8 cellular contexts compared by ENCODE assay signal in genomic region chr17:62967111-62967449, GRCh38. TPM values are rescaled to one million over a fixed set of nuclear protein-coding genes. Genes with fewer than 3 reads are reported as not detected.
DNase-seq lines count a peak whose midpoint lies in the region; ATAC-seq and TF ChIP-seq lines count a peak whose summit lies in the region.

No MANE protein-coding gene starts in this region.

- H3K4me3 ChIP-seq in GM23248 (peak overlapping the region; percentile 88), WERI-Rb-1 (ENCODE audit: low read depth, low read length) (peak overlapping the region; percentile 84), gastrocnemius medialis (peak overlapping the region; percentile 73 to 84 (median 75))

- H3K4me1 ChIP-seq in GM23248 (ENCODE audit: insufficient read depth), result peaks cover 34% of the 10 kb centered on the region
- peaks cover 9% of the 10 kb centered on the region for H3K4me1 ChIP-seq in foreskin keratinocyte
- peaks cover 7 to 12% of the 10 kb centered on the region in 2 donors for H3K4me1 ChIP-seq in gastrocnemius medialis

- peak overlapping the region; percentile 47 for H3K27ac ChIP-seq in GM23248
- no peak overlapping the region; the same call in 1 of the 2 replicates for H3K27ac ChIP-seq in WERI-Rb-1
- peak overlapping the region; percentile 61 for H3K27ac ChIP-seq in foreskin keratinocyte
- H3K27ac ChIP-seq in gastrocnemius medialis, result peak overlapping the region in 1 of 4 donors; percentile 56

- peak overlapping the region; percentile 93 for H3K4me2 ChIP-seq in GM23248 (ENCODE audit: unreplicated experiment)

- intact Hi-C loops in gastrocnemius medialis (cut with DNase I; ENCODE audit: low total_unique reads), result no loop called here

- 1 to 2% methylated on average over 7 of the region's 7 CpGs for WGBS in GM23248 (ENCODE audit: low coverage in 1 of 2, low lambda C conversion rate in 2 of 2, missing lambda C conversion rate in 2 of 2), 2 experiments

- no peak for TF ChIP-seq POLR2A in gastrocnemius medialis (IDR thresholded peaks at IDR 0.05)

- ATAC-seq in foreskin keratinocyte, result no peak
- ATAC-seq in gastrocnemius medialis, result no peak
- ATAC-seq in GM18873 (IDR thresholded peaks at IDR 0.05; ENCODE audit: low FRiP score, unreplicated experiment), result no peak
- no peak for ATAC-seq in GM21367 (IDR thresholded peaks at IDR 0.05; ENCODE audit: unreplicated experiment)

- in situ Hi-C loops in GM23248 (cut with MboI) (no loop called here), gastrocnemius medialis (cut with MboI; ENCODE audit: low sequenced_read_pairs in 4 of 4) (loop anchor here in 3 of 4 donors (5.0 to 25.0 kb wide), 3 partner anchors 105 to 265 kb away; no protein-coding TSS in a partner anchor)

- H4K20me1 ChIP-seq in GM23248 (ENCODE audit: insufficient read depth), result peaks cover 9% of the 10 kb centered on the region; the same call in 1 of the 2 replicates

- H3K27me3 ChIP-seq in GM23248 (replicated peaks; ENCODE audit: insufficient read depth), result no peaks in the 10 kb centered on the region
- H3K27me3 ChIP-seq in WERI-Rb-1 (ENCODE audit: insufficient read depth, low read depth, severe bottlenecking), result no peaks in the 10 kb centered on the region
- H3K27me3 ChIP-seq in foreskin keratinocyte, result no peaks in the 10 kb centered on the region
- H3K27me3 ChIP-seq in gastrocnemius medialis, result no peaks in the 10 kb centered on the region

- peak overlapping the region; percentile 76 for H2AFZ ChIP-seq in GM23248

- H3F3A ChIP-seq in GM23248 (ENCODE audit: insufficient read depth), result peaks cover 32% of the 10 kb centered on the region

- H3K79me2 ChIP-seq in GM23248 (ENCODE audit: insufficient read depth), result peaks cover 56% of the 10 kb centered on the region

- DNase-seq in GM23248 (no peak), WERI-Rb-1 (no peak), foreskin keratinocyte (peak in 1 of 2 donors; percentile 39), gastrocnemius medialis (no peak), retina (no peak), GM03348 (ENCODE audit: low spot score) (no peak)

- H3K9ac ChIP-seq in GM23248, result peak overlapping the region; percentile 87

- no peak for TF ChIP-seq CTCF in WERI-Rb-1 (IDR thresholded peaks at IDR 0.05; ENCODE audit: low read depth, low read length)
- TF ChIP-seq CTCF in foreskin keratinocyte (conservative IDR thresholded peaks at IDR 0.05), result no peak
- TF ChIP-seq CTCF in gastrocnemius medialis (IDR thresholded peaks at IDR 0.05 in 4 of 5, conservative IDR thresholded peaks at IDR 0.05 in 1 of 5), result no peak

- H3K36me3 ChIP-seq in GM23248 (ENCODE audit: low read depth) (no peaks in the 10 kb centered on the region), WERI-Rb-1 (no peaks in the 10 kb centered on the region), gastrocnemius medialis (no peaks in the 10 kb centered on the region)

- no peaks in the 10 kb centered on the region for H3K9me2 ChIP-seq in GM23248 (ENCODE audit: insufficient read depth)

- H3K9me3 ChIP-seq in GM23248 (ENCODE audit: low read depth), result no peaks in the 10 kb centered on the region
- H3K9me3 ChIP-seq in WERI-Rb-1 (ENCODE audit: severe bottlenecking), result no peaks in the 10 kb centered on the region
- no peaks in the 10 kb centered on the region for H3K9me3 ChIP-seq in gastrocnemius medialis

RNA-seq across cellular contexts. Expression of gene TANC2, which starts 1.0 kb away (rescaled TPM):
- total RNA-seq in GM23248 (2014; rRNA removed; shearing (Covaris generic)), result 14.2 and 16.1 TPM in 2 replicates
- polyA plus RNA-seq in GM23248 (2016; fragmentation: Nextera tagmentation; extraction: Ambion mirVana) (13.0 and 13.7 TPM in 2 replicates), foreskin keratinocyte (2.3 and 2.8 TPM in 2 replicates)
- total RNA-seq in foreskin keratinocyte (34.9 and 41.3 TPM in 2 replicates), gastrocnemius medialis (1 to 10 TPM; 1.9 to 7.1 (median 4.9) TPM)
